1 cellular context compared by ENCODE assay signal in the genomic region with DNA sequence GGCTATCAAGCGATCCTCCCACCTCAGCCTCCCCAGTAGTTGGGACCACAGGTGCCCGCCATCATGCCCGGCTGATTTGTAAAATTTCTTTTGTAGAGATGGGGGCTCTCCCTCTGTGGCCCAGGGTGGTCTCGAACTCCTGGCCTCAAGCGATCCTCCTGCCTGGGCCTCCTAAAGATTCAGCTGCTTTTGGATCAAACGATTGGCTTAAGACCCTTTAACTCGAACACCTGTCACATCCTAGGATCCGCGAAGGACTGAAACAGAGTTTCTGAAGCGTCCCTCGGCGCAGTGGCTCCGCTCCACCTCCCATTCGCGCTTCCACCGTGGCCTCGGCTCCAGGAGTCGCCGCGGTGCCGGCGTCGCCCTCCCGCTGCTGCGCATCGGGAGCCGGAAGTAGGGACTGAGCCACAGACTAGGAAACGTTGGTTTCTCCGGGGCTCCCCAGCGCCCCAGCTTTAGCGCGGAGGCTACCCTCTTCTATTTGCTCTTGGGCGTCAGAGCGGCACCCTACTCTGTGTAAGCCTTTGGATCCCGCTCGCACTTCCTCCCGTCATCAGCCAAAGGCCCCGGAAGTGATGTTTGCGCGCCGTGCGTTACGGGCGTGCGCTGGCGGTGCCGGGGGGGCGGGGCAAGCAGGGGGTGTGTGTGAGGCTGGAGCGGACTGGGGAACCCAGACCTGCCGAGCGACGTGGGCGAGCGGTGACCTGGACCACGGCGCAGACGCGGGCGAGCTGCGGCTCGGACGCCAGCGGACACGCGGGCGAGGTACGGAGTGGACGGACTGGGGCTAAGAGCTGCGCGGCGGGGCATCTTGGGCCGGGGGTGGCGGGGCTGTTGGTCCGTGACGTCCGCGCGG.
A peak's percentile ranks its signal among the peaks of the same experiment; 100 is the strongest.
TF ChIP-seq lines count a peak whose summit lies in the region.

No MANE protein-coding gene starts in this region.

TF ChIP-seq in HepG2, 621 proteins besides CTCF, POLR2A, EP300 and RAD21 (continued from another document and continues in another):
- TF ChIP-seq ZNF770 (CRISPR knock-in tag; IDR thresholded peaks at IDR 0.05) (peak; percentile 98), ZNF280B (CRISPR knock-in tag; IDR thresholded peaks at IDR 0.05; ENCODE audit: borderline replicate concordance) (no peak; the same call in 1 of the 2 replicates), ZNF670 (CRISPR knock-in tag; IDR thresholded peaks at IDR 0.05; ENCODE audit: borderline replicate concordance) (no peak), ZBTB26 (CRISPR knock-in tag; IDR thresholded peaks at IDR 0.05; ENCODE audit: borderline replicate concordance) (no peak), ZNF839 (CRISPR knock-in tag; IDR thresholded peaks at IDR 0.05; ENCODE audit: borderline replicate concordance) (no peak), ZNF790 (CRISPR knock-in tag; IDR thresholded peaks at IDR 0.05; ENCODE audit: borderline replicate concordance) (no peak), REPIN1 (CRISPR knock-in tag; IDR thresholded peaks at IDR 0.05; ENCODE audit: borderline replicate concordance, low read depth) (peak; percentile 26; the same call in 1 of the 2 replicates), ZNF333 (CRISPR knock-in tag; IDR thresholded peaks at IDR 0.05; ENCODE audit: borderline replicate concordance) (no peak), ZBTB46 (CRISPR knock-in tag; IDR thresholded peaks at IDR 0.05; ENCODE audit: borderline replicate concordance) (no peak), KAT7 (CRISPR knock-in tag; IDR thresholded peaks at IDR 0.05; ENCODE audit: borderline replicate concordance) (no peak; the same call in none of the 2 replicates), ZNF230 (CRISPR knock-in tag; IDR thresholded peaks at IDR 0.05) (no peak; the same call in 1 of the 2 replicates), KAT8 (CRISPR knock-in tag; IDR thresholded peaks at IDR 0.05) (peak; percentile 86), ZNF792 (CRISPR knock-in tag; IDR thresholded peaks at IDR 0.05) (no peak), MBD4 (IDR thresholded peaks at IDR 0.05; ENCODE audit: borderline replicate concordance, low read length) (no peak), ZNF468 (CRISPR knock-in tag; IDR thresholded peaks at IDR 0.05) (no peak; the same call in 1 of the 2 replicates), SALL1 (CRISPR knock-in tag; IDR thresholded peaks at IDR 0.05) (peak; percentile 76), XBP1 (CRISPR knock-in tag; IDR thresholded peaks at IDR 0.05) (0 out of 2 replicates have a peak, but pooled peaks have one; percentile 56), PCBP1 (IDR thresholded peaks at IDR 0.05; ENCODE audit: borderline replicate concordance, low read depth, low read length) (no peak), ZNF710 (CRISPR knock-in tag; IDR thresholded peaks at IDR 0.05; ENCODE audit: borderline replicate concordance) (0 out of 2 replicates have a peak, but pooled peaks have one; percentile 50), TAF1 (CRISPR knock-in tag; IDR thresholded peaks at IDR 0.05) (peak; percentile 72; the same call in 1 of the 2 replicates), KMT2B (CRISPR knock-in tag; IDR thresholded peaks at IDR 0.05) (peak; percentile 91), ZNF616 (CRISPR knock-in tag; IDR thresholded peaks at IDR 0.05; ENCODE audit: low read depth) (no peak), ZSCAN21 (CRISPR knock-in tag; IDR thresholded peaks at IDR 0.05; ENCODE audit: borderline replicate concordance) (no peak), ZBTB34 (CRISPR knock-in tag; IDR thresholded peaks at IDR 0.05) (peak; percentile 54; the same call in 1 of the 2 replicates), HMGXB3 (CRISPR knock-in tag; IDR thresholded peaks at IDR 0.05; ENCODE audit: borderline replicate concordance) (0 out of 2 replicates have a peak, but pooled peaks have one; percentile 19), TRIM24 (CRISPR knock-in tag; IDR thresholded peaks at IDR 0.05) (no peak)
- TF ChIP-seq, protein P1, sequence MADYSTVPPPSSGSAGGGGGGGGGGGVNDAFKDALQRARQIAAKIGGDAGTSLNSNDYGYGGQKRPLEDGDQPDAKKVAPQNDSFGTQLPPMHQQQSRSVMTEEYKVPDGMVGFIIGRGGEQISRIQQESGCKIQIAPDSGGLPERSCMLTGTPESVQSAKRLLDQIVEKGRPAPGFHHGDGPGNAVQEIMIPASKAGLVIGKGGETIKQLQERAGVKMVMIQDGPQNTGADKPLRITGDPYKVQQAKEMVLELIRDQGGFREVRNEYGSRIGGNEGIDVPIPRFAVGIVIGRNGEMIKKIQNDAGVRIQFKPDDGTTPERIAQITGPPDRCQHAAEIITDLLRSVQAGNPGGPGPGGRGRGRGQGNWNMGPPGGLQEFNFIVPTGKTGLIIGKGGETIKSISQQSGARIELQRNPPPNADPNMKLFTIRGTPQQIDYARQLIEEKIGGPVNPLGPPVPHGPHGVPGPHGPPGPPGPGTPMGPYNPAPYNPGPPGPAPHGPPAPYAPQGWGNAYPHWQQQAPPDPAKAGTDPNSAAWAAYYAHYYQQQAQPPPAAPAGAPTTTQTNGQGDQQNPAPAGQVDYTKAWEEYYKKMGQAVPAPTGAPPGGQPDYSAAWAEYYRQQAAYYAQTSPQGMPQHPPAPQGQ (CRISPR knock-in tag; IDR thresholded peaks at IDR 0.05; ENCODE audit: borderline replicate concordance): no peak
- TF ChIP-seq, protein P2, sequence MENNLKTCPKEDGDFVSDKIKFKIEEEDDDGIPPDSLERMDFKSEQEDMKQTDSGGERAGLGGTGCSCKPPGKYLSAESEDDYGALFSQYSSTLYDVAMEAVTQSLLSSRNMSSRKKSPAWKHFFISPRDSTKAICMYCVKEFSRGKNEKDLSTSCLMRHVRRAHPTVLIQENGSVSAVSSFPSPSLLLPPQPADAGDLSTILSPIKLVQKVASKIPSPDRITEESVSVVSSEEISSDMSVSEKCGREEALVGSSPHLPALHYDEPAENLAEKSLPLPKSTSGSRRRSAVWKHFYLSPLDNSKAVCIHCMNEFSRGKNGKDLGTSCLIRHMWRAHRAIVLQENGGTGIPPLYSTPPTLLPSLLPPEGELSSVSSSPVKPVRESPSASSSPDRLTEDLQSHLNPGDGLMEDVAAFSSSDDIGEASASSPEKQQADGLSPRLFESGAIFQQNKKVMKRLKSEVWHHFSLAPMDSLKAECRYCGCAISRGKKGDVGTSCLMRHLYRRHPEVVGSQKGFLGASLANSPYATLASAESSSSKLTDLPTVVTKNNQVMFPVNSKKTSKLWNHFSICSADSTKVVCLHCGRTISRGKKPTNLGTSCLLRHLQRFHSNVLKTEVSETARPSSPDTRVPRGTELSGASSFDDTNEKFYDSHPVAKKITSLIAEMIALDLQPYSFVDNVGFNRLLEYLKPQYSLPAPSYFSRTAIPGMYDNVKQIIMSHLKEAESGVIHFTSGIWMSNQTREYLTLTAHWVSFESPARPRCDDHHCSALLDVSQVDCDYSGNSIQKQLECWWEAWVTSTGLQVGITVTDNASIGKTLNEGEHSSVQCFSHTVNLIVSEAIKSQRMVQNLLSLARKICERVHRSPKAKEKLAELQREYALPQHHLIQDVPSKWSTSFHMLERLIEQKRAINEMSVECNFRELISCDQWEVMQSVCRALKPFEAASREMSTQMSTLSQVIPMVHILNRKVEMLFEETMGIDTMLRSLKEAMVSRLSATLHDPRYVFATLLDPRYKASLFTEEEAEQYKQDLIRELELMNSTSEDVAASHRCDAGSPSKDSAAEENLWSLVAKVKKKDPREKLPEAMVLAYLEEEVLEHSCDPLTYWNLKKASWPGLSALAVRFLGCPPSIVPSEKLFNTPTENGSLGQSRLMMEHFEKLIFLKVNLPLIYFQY (CRISPR knock-in tag; IDR thresholded peaks at IDR 0.05; ENCODE audit: borderline replicate concordance): no peak
